Comparison of ENCODE assay signal across 29 cellular contexts in the genomic region with DNA sequence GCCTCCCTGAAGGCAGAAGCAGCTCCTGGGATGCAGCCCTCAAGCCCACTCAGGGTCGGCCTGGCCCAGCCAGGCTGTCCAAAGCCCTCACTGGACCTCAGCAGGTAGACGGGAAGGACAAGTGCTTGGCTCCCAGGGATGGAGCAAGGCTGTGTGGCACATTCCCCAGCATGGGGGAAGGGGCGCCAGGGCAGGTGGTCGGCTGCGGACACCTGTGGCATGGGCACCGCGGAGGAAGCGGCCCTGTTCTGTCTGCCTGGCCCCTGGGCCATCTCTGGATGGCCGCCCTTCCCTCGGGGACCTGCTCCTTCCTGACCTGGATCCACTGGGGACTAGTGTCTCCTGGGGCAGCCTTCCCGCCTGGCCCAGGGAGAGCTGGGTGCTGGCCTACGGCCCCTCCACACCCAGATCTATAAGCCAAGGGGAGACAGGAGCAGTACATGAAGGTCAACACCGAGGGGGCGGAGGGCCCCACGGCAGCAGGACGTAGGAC.
"Had no signal": no experiment of that assay in that cellular context is flagged by ENCODE, and none has a peak within 500 bp of the region (broad histone marks: within the 10 kb centered on the region; RNA-seq: fewer than 3 reads in every experiment).

No MANE protein-coding gene starts in this region.

- H3K9me3 ChIP-seq: neutrophil, ovary, psoas muscle, right lobe of liver, spleen, suprapubic skin, testis, tibial artery, transverse colon, upper lobe of right lung, uterus had no signal

- DNase-seq: naive thymus-derived CD4-positive, alpha-beta T cell; natural killer cell; occipital lobe; ovary; posterior cingulate gyrus; psoas muscle; right lobe of liver; spleen; stimulated activated CD4-positive, alpha-beta T cell treated with anti-CD3 and anti-CD28 coated beads, Interleukin-12 subunit alpha, Interleukin-12 subunit beta, amount 100 ng/mL, for 4 hours; stimulated activated CD4-positive, alpha-beta T cell treated with anti-CD3 and anti-CD28 coated beads, Interleukin-1b, Interleukin-23, amount 100 ng/mL, for 48 hours; stimulated activated CD4-positive, alpha-beta T cell treated with anti-CD3 and anti-CD28 coated beads, Interleukin-4, amount 100 ng/mL, for 1 hour; stimulated activated CD4-positive, alpha-beta T cell treated with anti-CD3 and anti-CD28 coated beads, Interleukin-4, amount 100 ng/mL, for 4 hours; stimulated activated CD8-positive, alpha-beta memory T cell treated with anti-CD3 and anti-CD28 coated beads, Interleukin-4, amount 100 ng/mL, for 48 hours; stimulated activated naive B cell treated with anti-CD40 and anti-IgM and Interleukin-4, amounts not matched to agents 10 μg/mL and 1 μg/mL and 100 μg/mL, for 72 hours; stimulated activated naive CD4-positive, alpha-beta T cell treated with Interleukin-2 at 50 U/mL for 16 hours; stimulated activated naive CD8-positive, alpha-beta T cell treated with anti-CD3 and anti-CD28 coated beads, Interleukin-15, amount 100 ng/mL, for 72 hours; substantia nigra; testis; tibial artery; transverse colon; upper lobe of right lung; uterus had no signal

- ATAC-seq: naive thymus-derived CD4-positive, alpha-beta T cell; natural killer cell; psoas muscle; right cardiac atrium; stimulated activated naive B cell treated with anti-CD40 and anti-IgM and Interleukin-4, amounts not matched to agents 10 μg/mL and 1 μg/mL and 100 μg/mL, for 72 hours; stimulated activated naive CD8-positive, alpha-beta T cell treated with anti-CD3 and anti-CD28 coated beads, Interleukin-15, amount 100 ng/mL, for 72 hours; upper lobe of right lung had no signal

- H3K79me2 ChIP-seq: parathyroid adenoma had no signal

- H3K4me3 ChIP-seq: neural progenitor cell, ovary, psoas muscle, right lobe of liver, skin epidermis, smooth muscle cell, spleen, suprapubic skin, testis, tibial artery, transverse colon, upper lobe of right lung, uterus had no signal

- H2AFZ ChIP-seq: neural progenitor cell, parathyroid adenoma had no signal

- H3K4me1 ChIP-seq: neural progenitor cell, parathyroid adenoma, right lobe of liver, suprapubic skin, testis, tibial artery, transverse colon, upper lobe of right lung, uterus had no signal

- H3K36me3 ChIP-seq: neural progenitor cell, ovary, upper lobe of right lung, uterus had no signal

- H3K4me2 ChIP-seq: neural progenitor cell, smooth muscle cell had no signal

- H3K27ac ChIP-seq: neural progenitor cell, neutrophil, ovary, parathyroid adenoma, psoas muscle, right lobe of liver, skin epidermis, suprapubic skin, testis, tibial artery, transverse colon, upper lobe of right lung, uterus had no signal

- H3K27me3 ChIP-seq: neural progenitor cell, neutrophil, ovary, right lobe of liver, spleen, suprapubic skin, testis, tibial artery, transverse colon, upper lobe of right lung, uterus had no signal

- H3K9ac ChIP-seq: neural progenitor cell, parathyroid adenoma had no signal
